30 cellular contexts compared by ENCODE assay signal in genomic region chr16:21274172-21274726, GRCh38. TPM values are rescaled to one million over a fixed set of nuclear protein-coding genes. Genes with fewer than 3 reads are reported as not detected.
A peak's percentile ranks its signal among the peaks of the same experiment; 100 is the strongest.
DNase-seq lines count a peak whose midpoint lies in the region; ATAC-seq and TF ChIP-seq lines count a peak whose summit lies in the region.
"Had no signal": no experiment of that assay in that cellular context is flagged by ENCODE, and none has a peak within 500 bp of the region (broad histone marks: within the 10 kb centered on the region; RNA-seq: fewer than 3 reads in every experiment).

No MANE protein-coding gene starts in this region.

- no peak overlapping the region for H3K4me3 Mint-ChIP-seq in WTC11
- H3K4me3 Mint-ChIP-seq: activated CD4-positive, alpha-beta T cell treated with anti-CD3 and anti-CD28 coated beads, Interleukin-2, amount 10 ng/mL, durations not matched to agents 7 days and 5 days; activated T-cell treated with anti-CD3 and anti-CD28 coated beads, Interleukin-2, amount 50 U/mL, for 24 hours; CD4-positive, CD25-positive, alpha-beta regulatory T cell had no signal

- CTCF ChIA-PET in WTC11 (lab: Charles Lee): interaction anchor here (0.6 to 7.4 kb wide), 4 partner anchors 27 to 123 kb away, joined by 5 to 72 read pairs (median 26); no protein-coding TSS in a partner anchor

- POLR2A ChIA-PET in WTC11 (lab: Charles Lee): no interaction called here

- TF ChIP-seq CTCF in WTC11 (IDR thresholded peaks at IDR 0.05) (no peak), dorsolateral prefrontal cortex (IDR thresholded peaks at IDR 0.05 in 54 of 56, conservative IDR thresholded peaks at IDR 0.05 in 2 of 56; ENCODE audit: low read depth in 1 of 56, partially characterized antibody in 56 of 56) (no peak)

- DNase-seq in NOMO-1 treated with DMSO at 0.1 percent for 48 hours (lab: John Stamatoyannopoulos, UW; ENCODE audit: unreplicated experiment) (peak; percentile 21), NOMO-1 (lab: John Stamatoyannopoulos, UW; ENCODE audit: unreplicated experiment in 2 of 2) (no peak), WTC11 (ENCODE audit: low spot score) (no peak), dorsolateral prefrontal cortex (no peak), Ammon's horn (ENCODE audit: low spot score) (no peak)
- DNase-seq in activated naive CD4-positive, alpha-beta T cell treated with anti-CD3 and anti-CD28 coated beads, Interleukin-2, amount 50 U/mL, for 72 hours (ENCODE audit: low spot score in 2 of 2): no peak
- DNase-seq in activated T-cell treated with anti-CD3 and anti-CD28 coated beads, Interleukin-2, amount 50 U/mL, for 48 hours: no peak
- DNase-seq: activated CD4-positive, alpha-beta T cell treated with anti-CD3 and anti-CD28 coated beads, Interleukin-2, amount 10 ng/mL, durations not matched to agents 7 days and 5 days; activated naive CD4-positive, alpha-beta T cell; activated T-cell treated with anti-CD3 and anti-CD28 coated beads, Interleukin-2, amount 50 U/mL, for 24 hours; body of pancreas; CD4-positive, CD25-positive, alpha-beta regulatory T cell; hippocampal formation; left cardiac atrium; mesenchymal stem cell; NCI-H1092 treated with DMSO at 0.1 percent for 48 hours; NCI-H1930; NCI-H2227 treated with DMSO at 0.1 percent for 48 hours; NCI-H69; stimulated activated CD4-positive, alpha-beta T cell treated with anti-CD3 and anti-CD28 coated beads, Interleukin-4, amount 100 ng/mL, for 4 hours; stimulated activated naive CD4-positive, alpha-beta T cell treated with Interleukin-2 at 50 U/mL for 16 hours; SW 1271; T1000; WERI-Rb-1 had no signal

- no peak overlapping the region for H3K4me3 ChIP-seq in dorsolateral prefrontal cortex
- H3K4me3 ChIP-seq: body of pancreas, prostate gland, thoracic aorta, vagina had no signal

- H3K27me3 ChIP-seq in dorsolateral prefrontal cortex: peaks cover 0 to 48% (median 18%) of the 10 kb centered on the region in 45 donors
- H3K27me3 ChIP-seq: vagina had no signal

- H3K27ac Mint-ChIP-seq in WTC11: no peak overlapping the region
- H3K27ac Mint-ChIP-seq in activated naive CD4-positive, alpha-beta T cell treated with anti-CD3 and anti-CD28 coated beads, Interleukin-2, amount 50 U/mL, for 72 hours: no peak overlapping the region
- H3K27ac Mint-ChIP-seq: activated CD4-positive, alpha-beta T cell treated with anti-CD3 and anti-CD28 coated beads, Interleukin-2, amount 10 ng/mL, durations not matched to agents 7 days and 5 days; activated T-cell treated with anti-CD3 and anti-CD28 coated beads, Interleukin-2, amount 50 U/mL, for 24 hours; CD4-positive, CD25-positive, alpha-beta regulatory T cell had no signal

- H3K9me3 Mint-ChIP-seq in WTC11: no peaks in the 10 kb centered on the region
- H3K9me3 Mint-ChIP-seq in activated naive CD4-positive, alpha-beta T cell treated with anti-CD3 and anti-CD28 coated beads, Interleukin-2, amount 50 U/mL, for 72 hours: no peaks in the 10 kb centered on the region
- H3K9me3 Mint-ChIP-seq: activated CD4-positive, alpha-beta T cell treated with anti-CD3 and anti-CD28 coated beads, Interleukin-2, amount 10 ng/mL, durations not matched to agents 7 days and 5 days; activated T-cell treated with anti-CD3 and anti-CD28 coated beads, Interleukin-2, amount 50 U/mL, for 24 hours; CD4-positive, CD25-positive, alpha-beta regulatory T cell had no signal

- H3K36me3 Mint-ChIP-seq in WTC11: no peaks in the 10 kb centered on the region
- H3K36me3 Mint-ChIP-seq in activated naive CD4-positive, alpha-beta T cell treated with anti-CD3 and anti-CD28 coated beads, Interleukin-2, amount 50 U/mL, for 72 hours: no peaks in the 10 kb centered on the region
- H3K36me3 Mint-ChIP-seq: CD4-positive, CD25-positive, alpha-beta regulatory T cell had no signal

- no peak overlapping the region for H3K27ac ChIP-seq in dorsolateral prefrontal cortex
- H3K27ac ChIP-seq: prostate gland, thoracic aorta, vagina, WERI-Rb-1 had no signal

- peak; percentile 35 for ATAC-seq in HG02798 (IDR thresholded peaks at IDR 0.05; ENCODE audit: poor library complexity, unreplicated experiment)
- ATAC-seq in WTC11: no peak
- ATAC-seq in activated naive CD4-positive, alpha-beta T cell treated with anti-CD3 and anti-CD28 coated beads, Interleukin-2, amount 50 U/mL, for 72 hours: no peak
- ATAC-seq: body of pancreas, left cardiac atrium had no signal

- H3K27me3 Mint-ChIP-seq in WTC11 (ENCODE audit: low read depth): peaks cover 13% of the 10 kb centered on the region

- peaks cover 27% of the 10 kb centered on the region for H3K4me1 Mint-ChIP-seq in WTC11

- intact Hi-C loops in dorsolateral prefrontal cortex (cut with DNase I): no loop called here

TF ChIP-seq in WTC11, 78 proteins besides CTCF, POLR2A, EP300 and RAD21:
- TF ChIP-seq FOXP4 (CRISPR knock-in tag; IDR thresholded peaks at IDR 0.05) (no peak), HMGA2 (CRISPR knock-in tag; IDR thresholded peaks at IDR 0.05) (peak; percentile 93), ZNF671 (CRISPR knock-in tag; IDR thresholded peaks at IDR 0.05) (no peak), SMAD3 (CRISPR knock-in tag; IDR thresholded peaks at IDR 0.05; ENCODE audit: borderline replicate concordance) (no peak)
- TF ChIP-seq, protein P1, sequence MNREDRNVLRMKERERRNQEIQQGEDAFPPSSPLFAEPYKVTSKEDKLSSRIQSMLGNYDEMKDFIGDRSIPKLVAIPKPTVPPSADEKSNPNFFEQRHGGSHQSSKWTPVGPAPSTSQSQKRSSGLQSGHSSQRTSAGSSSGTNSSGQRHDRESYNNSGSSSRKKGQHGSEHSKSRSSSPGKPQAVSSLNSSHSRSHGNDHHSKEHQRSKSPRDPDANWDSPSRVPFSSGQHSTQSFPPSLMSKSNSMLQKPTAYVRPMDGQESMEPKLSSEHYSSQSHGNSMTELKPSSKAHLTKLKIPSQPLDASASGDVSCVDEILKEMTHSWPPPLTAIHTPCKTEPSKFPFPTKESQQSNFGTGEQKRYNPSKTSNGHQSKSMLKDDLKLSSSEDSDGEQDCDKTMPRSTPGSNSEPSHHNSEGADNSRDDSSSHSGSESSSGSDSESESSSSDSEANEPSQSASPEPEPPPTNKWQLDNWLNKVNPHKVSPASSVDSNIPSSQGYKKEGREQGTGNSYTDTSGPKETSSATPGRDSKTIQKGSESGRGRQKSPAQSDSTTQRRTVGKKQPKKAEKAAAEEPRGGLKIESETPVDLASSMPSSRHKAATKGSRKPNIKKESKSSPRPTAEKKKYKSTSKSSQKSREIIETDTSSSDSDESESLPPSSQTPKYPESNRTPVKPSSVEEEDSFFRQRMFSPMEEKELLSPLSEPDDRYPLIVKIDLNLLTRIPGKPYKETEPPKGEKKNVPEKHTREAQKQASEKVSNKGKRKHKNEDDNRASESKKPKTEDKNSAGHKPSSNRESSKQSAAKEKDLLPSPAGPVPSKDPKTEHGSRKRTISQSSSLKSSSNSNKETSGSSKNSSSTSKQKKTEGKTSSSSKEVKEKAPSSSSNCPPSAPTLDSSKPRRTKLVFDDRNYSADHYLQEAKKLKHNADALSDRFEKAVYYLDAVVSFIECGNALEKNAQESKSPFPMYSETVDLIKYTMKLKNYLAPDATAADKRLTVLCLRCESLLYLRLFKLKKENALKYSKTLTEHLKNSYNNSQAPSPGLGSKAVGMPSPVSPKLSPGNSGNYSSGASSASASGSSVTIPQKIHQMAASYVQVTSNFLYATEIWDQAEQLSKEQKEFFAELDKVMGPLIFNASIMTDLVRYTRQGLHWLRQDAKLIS (CRISPR knock-in tag; IDR thresholded peaks at IDR 0.05; ENCODE audit: borderline replicate concordance): no peak

RNA-seq across cellular contexts. Expression of gene CRYM, which starts 3.8 kb away (rescaled TPM):
- 12.7 to 14.9 TPM (median 12.9 TPM) in 3 replicates for total RNA-seq in WTC11 (2021)
- total RNA-seq in dorsolateral prefrontal cortex: 100 to 1,000 TPM in 73 of 120 experiments, 10 to 100 TPM in 47; 22.3 to 219 (median 111) TPM
- total RNA-seq in activated naive CD4-positive, alpha-beta T cell treated with anti-CD3 and anti-CD28 coated beads, Interleukin-2, amount 50 U/mL, for 72 hours: not detected
- total RNA-seq: activated CD4-positive, alpha-beta T cell treated with anti-CD3 and anti-CD28 coated beads, Interleukin-2, amount 10 ng/mL, durations not matched to agents 7 days and 5 days; CD4-positive, CD25-positive, alpha-beta regulatory T cell; Daoy; thoracic aorta had no signal

RNA-seq across cellular contexts. Expression of gene ANKS4B, which starts 40.8 kb away (rescaled TPM):
- 0.05 to 0.09 TPM (median 0.07 TPM) in 3 replicates for total RNA-seq in WTC11 (2021)
- under 1 TPM in 21 of 120 experiments, not detected in 99; 0.07 to 0.32 (median 0.14) TPM for total RNA-seq in dorsolateral prefrontal cortex
- not detected for total RNA-seq in activated naive CD4-positive, alpha-beta T cell treated with anti-CD3 and anti-CD28 coated beads, Interleukin-2, amount 50 U/mL, for 72 hours
- total RNA-seq: A172; activated CD4-positive, alpha-beta T cell treated with anti-CD3 and anti-CD28 coated beads, Interleukin-2, amount 10 ng/mL, durations not matched to agents 7 days and 5 days; CD4-positive, CD25-positive, alpha-beta regulatory T cell; Daoy; left cardiac atrium; prostate gland; thoracic aorta; vagina had no signal

Comparison
In these comparisons a context has a peak if more than half of its experiments do, and no peak if none do; other contexts are left out.
1. RNA of gene CRYM, which starts 3.8 kb away (total RNA-seq): 22.3 to 219 TPM in dorsolateral prefrontal cortex and 12.7 to 14.9 TPM in WTC11; not detected in activated naive CD4-positive, alpha-beta T cell treated with anti-CD3 and anti-CD28 coated beads, Interleukin-2, amount 50 U/mL, for 72 hours; every median in the first group is over 10 times any median in the second.